ENCODE assay signal across 12 cellular contexts in the genomic region with DNA sequence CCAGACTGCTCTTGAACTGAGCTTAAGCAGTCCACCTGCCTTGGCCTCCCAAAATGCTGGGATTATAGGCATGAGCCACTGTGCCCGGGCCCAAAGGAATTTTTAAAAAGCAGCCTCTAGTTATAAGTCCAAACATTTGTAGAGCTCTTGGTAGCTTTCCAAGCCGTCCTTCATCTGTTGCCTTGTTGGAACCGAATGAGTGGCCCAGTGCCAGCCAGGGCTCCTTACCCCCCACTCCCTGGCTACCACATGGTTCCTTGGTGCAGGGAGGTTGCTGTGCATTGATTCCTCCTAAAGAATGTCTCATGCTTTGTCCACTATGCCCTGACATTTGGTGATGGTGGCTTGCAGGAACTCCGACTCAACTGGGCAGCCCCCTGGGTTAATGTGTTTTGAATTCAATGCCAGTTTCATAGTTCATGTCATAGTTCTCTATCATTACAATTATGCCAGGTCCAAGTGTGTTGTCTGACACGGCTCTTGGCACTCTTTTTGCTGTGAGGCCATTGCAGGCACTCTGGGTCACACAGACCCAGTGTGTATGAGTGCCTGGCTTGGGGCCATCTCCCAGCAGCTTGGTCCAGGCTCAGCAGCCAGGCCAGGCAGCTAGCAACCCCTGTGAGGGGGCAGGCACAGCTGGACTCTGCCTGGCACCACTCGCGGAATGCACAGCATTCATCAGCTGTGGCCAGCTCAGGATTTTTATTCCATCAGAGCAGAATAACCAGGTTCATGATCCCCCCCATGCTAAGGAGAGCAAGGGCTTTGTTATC. TPM values are rescaled to one million over a fixed set of nuclear protein-coding genes. Genes with fewer than 3 reads are reported as not detected.
DNase-seq lines count a peak whose midpoint lies in the region; ATAC-seq and TF ChIP-seq lines count a peak whose summit lies in the region.
"Had no signal": no experiment of that assay in that cellular context is flagged by ENCODE, and none has a peak within 500 bp of the region (broad histone marks: within the 10 kb centered on the region; RNA-seq: fewer than 3 reads in every experiment).

No MANE protein-coding gene starts in this region.

- H3K36me3 Mint-ChIP-seq in mesothelial cell of epicardium = peaks cover 21% of the 10 kb centered on the region

- H3K9me3 ChIP-seq in RWPE2 (ENCODE audit: severe bottlenecking) = no peaks in the 10 kb centered on the region
- H3K9me3 ChIP-seq in Peyer's patch = no peaks in the 10 kb centered on the region
- H3K9me3 ChIP-seq: SJSA1 had no signal

- H3K27ac ChIP-seq in RWPE2 (ENCODE audit: poor library complexity, severe bottlenecking) = peak overlapping the region; percentile 98
- H3K27ac ChIP-seq in dorsolateral prefrontal cortex = peak overlapping the region; percentile 84 to 100 (median 98)
- H3K27ac ChIP-seq in Peyer's patch = no peak overlapping the region
- H3K27ac ChIP-seq: SJSA1 had no signal

- no peak for TF ChIP-seq POLR2A in Peyer's patch (IDR thresholded peaks at IDR 0.05)

- H3K4me1 ChIP-seq in RWPE2 (ENCODE audit: insufficient read depth, poor library complexity, severe bottlenecking) (peaks cover 38% of the 10 kb centered on the region), Peyer's patch (peaks cover 0 to 34% (median 2%) of the 10 kb centered on the region in 4 donors)

- H3K4me3 ChIP-seq in RWPE2 (ENCODE audit: severe bottlenecking) (no peak overlapping the region), dorsolateral prefrontal cortex (peak overlapping the region in 3 of 59 donors; percentile 2 to 16 (median 8)), Peyer's patch (no peak overlapping the region)
- H3K4me3 ChIP-seq: SJSA1 had no signal

- H3K4me1 Mint-ChIP-seq in mesothelial cell of epicardium = peaks cover 35% of the 10 kb centered on the region

- DNase-seq in RWPE2 (ENCODE audit: low spot score) (no peak), dorsolateral prefrontal cortex (peak; percentile 61 to 98 (median 95)), mesothelial cell of epicardium (ENCODE audit: low spot score in 2 of 2, unreplicated experiment in 2 of 2) (no peak), superior temporal gyrus (ENCODE audit: extremely low spot score) (peak; percentile 94), 8988T (no peak), Peyer's patch (no peak), H4 (ENCODE audit: low spot score) (no peak), DMS79 (lab: John Stamatoyannopoulos, UW) (no peak)
- DNase-seq: activated CD8-positive, alpha-beta memory T cell treated with anti-CD3 and anti-CD28 coated beads for 24 hours; EL had no signal

- no peaks in the 10 kb centered on the region for H3K27me3 Mint-ChIP-seq in mesothelial cell of epicardium (ENCODE audit: low read depth)
- H3K27me3 Mint-ChIP-seq: dendritic cell treated with granulocyte-macrophage colony-stimulating factor and Interleukin-4, amounts not matched to agents 40 ng/mL and 50 ng/mL, for 4 days had no signal

- H3K36me3 ChIP-seq in RWPE2 (ENCODE audit: low read depth) = peaks cover 34% of the 10 kb centered on the region
- peaks cover 0 to 28% (median 0%) of the 10 kb centered on the region in 3 donors for H3K36me3 ChIP-seq in Peyer's patch

- no peak overlapping the region for H3K4me3 Mint-ChIP-seq in mesothelial cell of epicardium
- H3K4me3 Mint-ChIP-seq: dendritic cell treated with granulocyte-macrophage colony-stimulating factor and Interleukin-4, amounts not matched to agents 40 ng/mL and 50 ng/mL, for 4 days had no signal

- no peaks in the 10 kb centered on the region for H3K9me3 Mint-ChIP-seq in mesothelial cell of epicardium
- H3K9me3 Mint-ChIP-seq: dendritic cell treated with granulocyte-macrophage colony-stimulating factor and Interleukin-4, amounts not matched to agents 40 ng/mL and 50 ng/mL, for 4 days had no signal

- ATAC-seq in RWPE2 (ENCODE audit: low read depth) = no peak

- H3K27me3 ChIP-seq in RWPE2 (ENCODE audit: insufficient read depth, poor library complexity, severe bottlenecking) = no peaks in the 10 kb centered on the region
- H3K27me3 ChIP-seq in dorsolateral prefrontal cortex = no peaks in the 10 kb centered on the region
- no peaks in the 10 kb centered on the region for H3K27me3 ChIP-seq in Peyer's patch
- H3K27me3 ChIP-seq: SJSA1 had no signal

- intact Hi-C loops in dorsolateral prefrontal cortex (cut with DNase I) = no loop called here

- H3K27ac Mint-ChIP-seq in mesothelial cell of epicardium = peak overlapping the region; percentile 34
- H3K27ac Mint-ChIP-seq: dendritic cell treated with granulocyte-macrophage colony-stimulating factor and Interleukin-4, amounts not matched to agents 40 ng/mL and 50 ng/mL, for 4 days had no signal

- no peak for TF ChIP-seq CTCF in RWPE2 (IDR thresholded peaks at IDR 0.05; ENCODE audit: poor library complexity, severe bottlenecking)
- TF ChIP-seq CTCF in dorsolateral prefrontal cortex (IDR thresholded peaks at IDR 0.05 in 54 of 56, conservative IDR thresholded peaks at IDR 0.05 in 2 of 56; ENCODE audit: low read depth in 1 of 56, partially characterized antibody in 56 of 56) = peak in 6 of 56 donors; percentile 14 to 23 (median 18)
- TF ChIP-seq CTCF in mesothelial cell of epicardium (IDR thresholded peaks at IDR 0.05; ENCODE audit: unreplicated experiment) = no peak
- no peak for TF ChIP-seq CTCF in Peyer's patch (IDR thresholded peaks at IDR 0.05)

RNA-seq across cellular contexts. Expression of gene MICALL1, which starts 13.3 kb away (rescaled TPM):
- total RNA-seq in dorsolateral prefrontal cortex = 10 to 100 TPM in 117 of 120 experiments, 1 to 10 TPM in 3; 7.5 to 65.7 (median 19.8) TPM
- 47.2 to 51.7 TPM (median 48.2 TPM) in 3 replicates for total RNA-seq in mesothelial cell of epicardium
- 10 to 100 TPM; 24.5 to 49.0 (median 31.8) TPM for total RNA-seq in Peyer's patch
- 11.6 and 17.2 TPM in 2 replicates for total RNA-seq in H4 (2014; rRNA removed; shearing (Covaris generic))

RNA-seq across cellular contexts. Expression of gene EIF3L, which starts 43.5 kb away (rescaled TPM):
- 100 to 1,000 TPM; 134 to 326 (median 235) TPM for total RNA-seq in dorsolateral prefrontal cortex
- total RNA-seq in mesothelial cell of epicardium = 633 to 642 TPM (median 639 TPM) in 3 replicates
- 100 to 1,000 TPM; 123 to 229 (median 185) TPM for total RNA-seq in Peyer's patch
- total RNA-seq in H4 (2014; rRNA removed; shearing (Covaris generic)) = 478 and 514 TPM in 2 replicates

RNA-seq across cellular contexts. Expression of gene ANKRD54, which starts 48.6 kb away (rescaled TPM):
- total RNA-seq in dorsolateral prefrontal cortex = 10 to 100 TPM; 19.3 to 37.9 (median 27.8) TPM
- 16.1 to 18.4 TPM (median 17.1 TPM) in 3 replicates for total RNA-seq in mesothelial cell of epicardium
- total RNA-seq in Peyer's patch = 10 to 100 TPM; 24.9 to 43.3 (median 33.8) TPM
- total RNA-seq in H4 (2014; rRNA removed; shearing (Covaris generic)) = 18.3 and 19.5 TPM in 2 replicates

Comparison
In these comparisons a context has a peak if more than half of its experiments do, and no peak if none do; other contexts are left out.
1. DNase-seq: peak in dorsolateral prefrontal cortex (10 of 10) and superior temporal gyrus (single experiment); none in RWPE2 (single experiment), mesothelial cell of epicardium (0 of 2), 8988T (single experiment), Peyer's patch (0 of 3), H4 (single experiment) and DMS79 (single experiment).
2. H3K27ac ChIP-seq: peak in RWPE2 (single experiment) and dorsolateral prefrontal cortex (59 of 59); none in Peyer's patch (0 of 4).